Comparison of ENCODE assay signal across 8 cellular contexts in the genomic region with DNA sequence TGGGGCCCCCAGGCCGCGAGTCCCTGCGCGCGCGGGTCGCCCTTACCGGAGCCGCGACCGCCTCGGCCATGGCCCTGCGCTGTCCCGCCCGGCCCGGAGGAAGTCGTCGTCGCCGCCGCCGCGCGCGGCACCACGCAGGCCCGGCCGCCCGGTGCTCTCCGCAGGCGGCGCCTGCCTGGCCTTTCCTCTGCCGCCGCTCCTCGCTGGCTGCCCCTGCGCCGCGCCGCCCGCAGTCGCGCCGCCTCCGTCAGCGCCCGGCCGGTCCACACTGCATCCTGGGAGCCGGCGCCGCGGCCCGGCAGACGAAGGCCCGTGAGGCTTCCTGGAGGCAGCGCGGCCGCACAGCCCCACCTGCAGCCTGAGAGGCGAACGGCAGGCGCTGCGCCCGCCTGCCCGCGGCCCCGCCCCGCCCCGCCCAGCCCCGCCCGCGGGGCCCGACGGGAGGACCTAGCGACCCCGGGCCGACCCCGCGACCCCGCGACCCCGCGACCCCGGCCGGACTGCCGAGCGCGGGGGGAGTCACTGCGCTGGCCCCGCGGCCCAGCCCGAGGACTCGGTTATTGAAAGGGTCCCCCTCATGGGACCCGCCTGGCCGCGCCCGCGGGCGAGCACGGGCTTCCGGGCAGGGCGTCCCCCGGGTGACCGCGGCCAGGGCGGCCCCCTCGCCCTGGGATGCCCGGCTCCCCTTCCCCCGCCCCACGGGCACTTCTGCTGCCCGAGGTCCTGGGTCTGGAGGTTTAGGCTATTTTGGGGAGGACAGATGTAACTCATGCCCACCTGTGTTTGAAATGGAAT. TPM values are rescaled to one million over a fixed set of nuclear protein-coding genes. Genes with fewer than 3 reads are reported as not detected.
DNase-seq lines count a peak whose midpoint lies in the region; ATAC-seq and FAIRE-seq lines count a peak whose summit lies in the region.

Gene ZNF746, minus strand, starts transcription at position 343 of the 795 bp plus-strand sequence. Its CDS starts 273 bp downstream, at position 70.

- peaks cover 1% of the 10 kb centered on the region for H3K36me3 Mint-ChIP-seq in CD4-positive, CD25-positive, alpha-beta regulatory T cell

- peak; percentile 95 for ATAC-seq in CD4-positive, CD25-positive, alpha-beta regulatory T cell (ENCODE audit: low read depth in 2 of 2)
- ATAC-seq in HG03442 (IDR thresholded peaks at IDR 0.05; ENCODE audit: unreplicated experiment), result peak; percentile 91

- H3K4me3 ChIP-seq in CD4-positive, CD25-positive, alpha-beta regulatory T cell (ENCODE audit: low read depth, low read length), result peak within 1 kb of the TSS; percentile 71
- H3K4me3 ChIP-seq in endocrine pancreas (ENCODE audit: control insufficient read depth, insufficient read depth, low read length), result peak within 1 kb of the TSS; percentile 67

- H3K9me3 ChIP-seq in CD4-positive, CD25-positive, alpha-beta regulatory T cell (ENCODE audit: control insufficient read depth in 2 of 2, low read length in 2 of 2), result no peaks in the 10 kb centered on the region
- H3K9me3 ChIP-seq in endocrine pancreas (ENCODE audit: control insufficient read depth, low read length), result no peaks in the 10 kb centered on the region

- H3K9me3 Mint-ChIP-seq in CD4-positive, CD25-positive, alpha-beta regulatory T cell, result no peaks in the 10 kb centered on the region

- H3K4me3 Mint-ChIP-seq in CD4-positive, CD25-positive, alpha-beta regulatory T cell, result peak within 1 kb of the TSS; percentile 94 to 97 (median 95)

- peaks cover 24% of the 10 kb centered on the region for H3K4me1 ChIP-seq in CD4-positive, CD25-positive, alpha-beta regulatory T cell (ENCODE audit: control insufficient read depth, insufficient read depth, low read length, poor library complexity, severe bottlenecking)
- no peaks in the 10 kb centered on the region for H3K4me1 ChIP-seq in endocrine pancreas (ENCODE audit: control insufficient read depth, insufficient read depth, low read length)

- peak within 1 kb of the TSS; percentile 61 for H3K9ac ChIP-seq in endocrine pancreas (ENCODE audit: control insufficient read depth, insufficient read depth, low read length)

- peak within 1 kb of the TSS; percentile 92 to 98 (median 96) for H3K27ac Mint-ChIP-seq in CD4-positive, CD25-positive, alpha-beta regulatory T cell

- H3K4me1 Mint-ChIP-seq in CD4-positive, CD25-positive, alpha-beta regulatory T cell, result peaks cover 13 to 33% (median 23%) of the 10 kb centered on the region in 4 donors

- FAIRE-seq in GM19239 (lab: Jason Lieb, UNC), result no peak

- no peaks in the 10 kb centered on the region for H3K27me3 ChIP-seq in CD4-positive, CD25-positive, alpha-beta regulatory T cell (ENCODE audit: control insufficient read depth, insufficient read depth, low read length)
- peaks cover 5% of the 10 kb centered on the region for H3K27me3 ChIP-seq in endocrine pancreas (ENCODE audit: control insufficient read depth, insufficient read depth, low read length)

- H3K36me3 ChIP-seq in CD4-positive, CD25-positive, alpha-beta regulatory T cell (ENCODE audit: control insufficient read depth, insufficient read depth, low read length), result peaks cover 13% of the 10 kb centered on the region
- H3K36me3 ChIP-seq in endocrine pancreas (ENCODE audit: control insufficient read depth, insufficient read depth, low read length), result no peaks in the 10 kb centered on the region

- DNase-seq in CD4-positive, CD25-positive, alpha-beta regulatory T cell, result peak; percentile 72 to 87 (median 78)
- DNase-seq in GM19239 (ENCODE audit: insufficient read length, low spot score) (peak; percentile 96), NCI-H82 (lab: John Stamatoyannopoulos, UW) (peak; percentile 87), mesenteric fat pad (ENCODE audit: low spot score) (peak; percentile 93)
- peak; percentile 54 to 63 for DNase-seq in activated CD8-positive, alpha-beta memory T cell treated with anti-CD3 and anti-CD28 coated beads for 4 hours (ENCODE audit: low read depth in 2 of 2)
- DNase-seq in stimulated activated CD8-positive, alpha-beta memory T cell treated with anti-CD3 and anti-CD28 coated beads, Interleukin-15, amount 100 ng/mL, for 1 hour (ENCODE audit: low read depth), result peak; percentile 59

- peaks cover 8% of the 10 kb centered on the region for H3K27me3 Mint-ChIP-seq in CD4-positive, CD25-positive, alpha-beta regulatory T cell

- H3K27ac ChIP-seq in CD4-positive, CD25-positive, alpha-beta regulatory T cell (ENCODE audit: insufficient read depth, low read length, poor library complexity, severe bottlenecking), result peak within 1 kb of the TSS; percentile 61

RNA-seq across cellular contexts. Expression of gene ZNF746, which starts in this region (rescaled TPM):
- total RNA-seq in CD4-positive, CD25-positive, alpha-beta regulatory T cell, result 33.9 TPM
- 10 to 100 TPM in 2 of 4 donors, 1 to 10 TPM in 2; 8.2 to 11.5 (median 9.7) TPM for polyA plus RNA-seq in CD4-positive, CD25-positive, alpha-beta regulatory T cell
- 19.9 TPM for total RNA-seq in mesenteric fat pad

Comparison
In these comparisons a context has a peak if more than half of its experiments do, and no peak if none do; other contexts are left out.
1. Peak in every context shown above with its lines: DNase-seq, ATAC-seq, H3K4me3 ChIP-seq and H3K27ac ChIP-seq.